Comparison of ENCODE assay signal across 8 cellular contexts in the genomic region with DNA sequence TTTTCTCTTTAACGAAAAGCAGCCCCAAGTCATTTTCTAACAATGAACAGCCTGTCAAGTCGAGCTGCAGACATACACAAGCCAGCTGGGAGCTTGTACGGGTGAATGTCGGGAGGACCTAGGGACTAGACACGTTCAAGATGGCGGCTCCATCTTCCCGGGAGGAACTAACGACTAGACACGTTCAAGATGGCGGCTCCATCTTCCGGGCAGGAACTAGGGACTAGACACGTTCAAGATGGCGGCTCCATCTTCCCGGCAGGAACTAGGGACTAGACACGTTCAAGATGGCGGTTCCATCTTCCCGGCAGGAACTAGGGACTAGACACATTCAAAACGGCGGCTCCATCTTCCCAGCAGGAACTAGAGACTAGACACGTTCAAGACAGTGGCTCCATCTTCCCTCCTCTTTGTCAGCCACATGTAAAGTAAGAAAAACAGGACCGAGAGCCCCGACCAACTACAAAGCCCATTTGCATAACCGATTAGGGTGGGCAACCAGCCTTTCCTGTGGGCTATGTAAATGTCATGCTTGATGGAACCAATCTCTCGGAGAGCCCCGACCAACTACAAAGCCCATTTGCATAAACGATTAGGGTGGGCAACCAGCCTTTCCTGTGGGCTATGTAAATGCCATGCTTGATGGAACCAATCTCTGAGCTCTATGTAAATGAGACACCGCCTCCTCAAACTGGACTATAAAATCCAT.
DNase-seq lines count a peak whose midpoint lies in the region; ATAC-seq and TF ChIP-seq lines count a peak whose summit lies in the region.

No MANE protein-coding gene starts in this region.

- H4K20me1 ChIP-seq in mammary epithelial cell (ENCODE audit: insufficient read depth, low read length) = no peaks in the 10 kb centered on the region

- TF ChIP-seq CTCF in CD14-positive monocyte (IDR thresholded peaks at IDR 0.05) (no peak), mammary epithelial cell (conservative IDR thresholded peaks at IDR 0.05 in 1 of 2, IDR thresholded peaks at IDR 0.05 in 1 of 2; ENCODE audit: extremely low read depth in 1 of 2, insufficient read depth in 1 of 2, low read depth in 1 of 2, low read length in 2 of 2) (no peak)

- intact Hi-C loops in CD14-positive monocyte (cut with micrococcal nuclease) (no loop called here), mammary epithelial cell (cut with micrococcal nuclease) (no loop called here)

- H3K27me3 ChIP-seq in mammary epithelial cell (ENCODE audit: insufficient read depth, low read length) (no peaks in the 10 kb centered on the region), stomach smooth muscle (ENCODE audit: control insufficient read depth in 1 of 2, insufficient read depth in 2 of 2, low read length in 2 of 2) (no peaks in the 10 kb centered on the region)

- no peak overlapping the region for H3K27ac ChIP-seq in mammary epithelial cell (ENCODE audit: insufficient read depth, low read depth, low read length)
- H3K27ac ChIP-seq in stomach smooth muscle (ENCODE audit: low read length) = peak overlapping the region; percentile 73

- H3K9me3 ChIP-seq in mammary epithelial cell (replicated peaks; ENCODE audit: insufficient read depth, low read length) (peaks cover 10% of the 10 kb centered on the region), stomach smooth muscle (ENCODE audit: control insufficient read depth in 2 of 2, low read length in 2 of 2) (no peaks in the 10 kb centered on the region)

- no peaks in the 10 kb centered on the region for H3K79me2 ChIP-seq in mammary epithelial cell (ENCODE audit: insufficient read depth, low read length)

- DNase-seq in CD14-positive monocyte (ENCODE audit: low spot score) (peak; percentile 74), mammary epithelial cell (peak; percentile 65), left kidney (ENCODE audit: low read depth, low spot score) (peak; percentile 96), NCI-H1105 (lab: John Stamatoyannopoulos, UW) (no peak), COR-L47 (lab: John Stamatoyannopoulos, UW) (no peak), NCI-H526 treated with DMSO at 0.1 percent for 48 hours (lab: John Stamatoyannopoulos, UW) (no peak)

- CTCF ChIA-PET in mammary epithelial cell (lab: Charles Lee; ENCODE audit: low non-redundant PET) = no interaction called here

- no peaks in the 10 kb centered on the region for H3K36me3 ChIP-seq in mammary epithelial cell (ENCODE audit: insufficient read depth, low read length)
- H3K36me3 ChIP-seq in stomach smooth muscle (ENCODE audit: control insufficient read depth in 2 of 2, insufficient read depth in 2 of 2, low read length in 2 of 2) = no peaks in the 10 kb centered on the region

- ATAC-seq in HG02852 (IDR thresholded peaks at IDR 0.05; ENCODE audit: unreplicated experiment) = peak; percentile 62

- H3K4me1 ChIP-seq in mammary epithelial cell (ENCODE audit: insufficient read depth, low read length) (no peaks in the 10 kb centered on the region), stomach smooth muscle (ENCODE audit: control insufficient read depth, insufficient read depth, low read length) (peaks cover 6% of the 10 kb centered on the region)

- peak overlapping the region; percentile 68 to 93 (median 83) for H3K27ac Mint-ChIP-seq in CD14-positive monocyte

- peaks cover 0 to 6% (median 0%) of the 10 kb centered on the region in 3 donors for H3K27me3 Mint-ChIP-seq in CD14-positive monocyte (ENCODE audit: low read depth in 3 of 3)

- WGBS in mammary epithelial cell (ENCODE audit: low coverage, missing lambda C conversion rate) = 8% methylated on average over 24 of the region's 27 CpGs

- peaks cover 30% of the 10 kb centered on the region for H3K4me1 Mint-ChIP-seq in CD14-positive monocyte

- no TSS peak for BruUV-seq in mammary epithelial cell (replicated peaks; lab: Mats Ljungman, UMichigan)

- dilution Hi-C loops in mammary epithelial cell (cut with HindIII; ENCODE audit: low sequenced_read_pairs) = no loop called here

- peaks cover 0 to 9% of the 10 kb centered on the region in 2 donors for H3K36me3 Mint-ChIP-seq in CD14-positive monocyte

- H3K4me3 Mint-ChIP-seq in CD14-positive monocyte = peak overlapping the region; percentile 84 to 91

- H3K9ac ChIP-seq in mammary epithelial cell (ENCODE audit: insufficient read depth, low read length) (no peak overlapping the region), stomach smooth muscle (ENCODE audit: low read length in 2 of 2) (peak overlapping the region; percentile 44 to 47)

- H3K4me3 ChIP-seq in mammary epithelial cell (replicated peaks in 1 of 3; ENCODE audit: insufficient read depth in 1 of 3, low read depth in 2 of 3, low read length in 3 of 3) (no peak overlapping the region), stomach smooth muscle (ENCODE audit: low read length in 2 of 2) (peak overlapping the region; percentile 48 to 78)

- in situ Hi-C loops in mammary epithelial cell (cut with MboI; ENCODE audit: low sequenced_read_pairs in 2 of 2) = no loop called here

- H2AFZ ChIP-seq in mammary epithelial cell (ENCODE audit: low read depth, low read length) = peak overlapping the region; percentile 86

- peaks cover 0 to 9% (median 3%) of the 10 kb centered on the region in 7 donors for H3K9me3 Mint-ChIP-seq in CD14-positive monocyte

- peak overlapping the region; percentile 16 for H3K4me2 ChIP-seq in mammary epithelial cell (ENCODE audit: insufficient read depth, low read depth, low read length)

Comparison
In these comparisons a context has a peak if more than half of its experiments do, and no peak if none do; other contexts are left out.
1. DNase-seq: peak in CD14-positive monocyte (single experiment), mammary epithelial cell (single experiment) and left kidney (single experiment); none in NCI-H1105 (single experiment), COR-L47 (single experiment) and NCI-H526 treated with DMSO at 0.1 percent for 48 hours (single experiment).
2. H3K4me3 ChIP-seq: peak in stomach smooth muscle (2 of 2); none in mammary epithelial cell (0 of 3).